ENCODE assay signal across 14 cellular contexts in the genomic region with DNA sequence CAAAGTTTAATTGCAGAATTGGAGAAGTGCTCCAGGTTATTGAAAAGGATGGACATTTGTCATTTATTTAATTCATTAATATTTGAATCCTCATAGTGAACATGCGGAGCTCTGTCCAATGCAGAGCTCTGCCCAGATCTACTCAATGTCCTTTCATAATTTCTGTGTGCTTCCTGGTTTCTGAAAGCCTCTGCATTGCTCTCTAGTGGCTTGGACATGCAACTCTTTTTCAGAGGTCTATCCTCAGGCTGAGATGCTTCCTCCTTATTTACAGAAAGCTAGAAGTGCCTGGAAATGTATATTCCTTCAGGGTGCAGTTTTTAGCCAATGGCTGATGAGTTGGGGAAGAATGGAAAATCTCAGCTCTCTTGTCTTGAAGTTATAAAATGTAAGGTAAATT.
DNase-seq lines count a peak whose midpoint lies in the region; ATAC-seq and TF ChIP-seq lines count a peak whose summit lies in the region.
"Had no signal": no experiment of that assay in that cellular context is flagged by ENCODE, and none has a peak within 500 bp of the region (broad histone marks: within the 10 kb centered on the region; RNA-seq: fewer than 3 reads in every experiment).

No MANE protein-coding gene starts in this region.

- POLR2A ChIA-PET in PC-3 (lab: Charles Lee; ENCODE audit: unreplicated experiment) = no interaction called here
- POLR2A ChIA-PET in activated CD4-positive, alpha-beta T cell treated with anti-CD3 and anti-CD28 coated beads for 36 hours (lab: Charles Lee) = no interaction called here

- no peak for TF ChIP-seq POLR2A in erythroblast (IDR thresholded peaks at IDR 0.05; ENCODE audit: low read length)

- H3K27me3 ChIP-seq in PC-3 (ENCODE audit: low read length) = no peaks in the 10 kb centered on the region

- no peak overlapping the region for H2AFZ ChIP-seq in PC-3 (ENCODE audit: low read length)

- DNase-seq in PC-3 (peak; percentile 27), epithelial cell of esophagus (ENCODE audit: low read depth) (peak; percentile 13), T1000 (lab: John Stamatoyannopoulos, UW) (no peak), osteocyte (ENCODE audit: extremely low spot score, unreplicated experiment) (no peak), erythroblast (lab: John Stamatoyannopoulos, UW) (no peak)
- no peak for DNase-seq in activated CD4-positive, alpha-beta T cell treated with anti-CD3 and anti-CD28 coated beads for 36 hours
- DNase-seq: activated CD4-positive, CD25-positive, alpha-beta regulatory T cell; cerebellar nuclear complex; EL; lower lobe of right lung; small intestine had no signal

- H3K4me2 ChIP-seq in PC-3 (ENCODE audit: low read length) = no peak overlapping the region

- peak; percentile 47 for ATAC-seq in GM19351 (IDR thresholded peaks at IDR 0.05; ENCODE audit: unreplicated experiment)
- ATAC-seq in PC-3 = no peak
- ATAC-seq in activated CD4-positive, alpha-beta T cell treated with anti-CD3 and anti-CD28 coated beads for 36 hours = no peak
- ATAC-seq: lower lobe of right lung had no signal

- no peak overlapping the region for H3K9ac ChIP-seq in PC-3 (ENCODE audit: low read length)

- H3K4me3 Mint-ChIP-seq in activated CD4-positive, alpha-beta T cell treated with anti-CD3 and anti-CD28 coated beads for 36 hours = no peak overlapping the region
- no peak overlapping the region for H3K4me3 Mint-ChIP-seq in osteocyte (ENCODE audit: unreplicated experiment)

- H3K36me3 Mint-ChIP-seq in activated CD4-positive, alpha-beta T cell treated with anti-CD3 and anti-CD28 coated beads for 36 hours (ENCODE audit: low read depth) = no peaks in the 10 kb centered on the region
- no peaks in the 10 kb centered on the region for H3K36me3 Mint-ChIP-seq in osteocyte (ENCODE audit: unreplicated experiment)

- peaks cover 1% of the 10 kb centered on the region for H3K9me3 Mint-ChIP-seq in activated CD4-positive, alpha-beta T cell treated with anti-CD3 and anti-CD28 coated beads for 36 hours (ENCODE audit: low read depth)
- no peaks in the 10 kb centered on the region for H3K9me3 Mint-ChIP-seq in osteocyte (ENCODE audit: unreplicated experiment)

- no peaks in the 10 kb centered on the region for H3K79me2 ChIP-seq in PC-3 (ENCODE audit: low read length)

- intact Hi-C loops in PC-3 (cut with micrococcal nuclease) = no loop called here
- intact Hi-C loops in activated CD4-positive, alpha-beta T cell treated with anti-CD3 and anti-CD28 coated beads for 36 hours (cut with DNase I, micrococcal nuclease) = no loop called here

- H3K4me3 ChIP-seq in PC-3 (ENCODE audit: low read length) (no peak overlapping the region), epithelial cell of esophagus (ENCODE audit: low read length) (no peak overlapping the region)
- H3K4me3 ChIP-seq: lower lobe of right lung had no signal

- no peaks in the 10 kb centered on the region for H3K4me1 ChIP-seq in PC-3 (ENCODE audit: insufficient read depth, low read length)
- H3K4me1 ChIP-seq: lower lobe of right lung had no signal

- H3K4me1 Mint-ChIP-seq in activated CD4-positive, alpha-beta T cell treated with anti-CD3 and anti-CD28 coated beads for 36 hours = no peaks in the 10 kb centered on the region
- no peaks in the 10 kb centered on the region for H3K4me1 Mint-ChIP-seq in osteocyte (ENCODE audit: unreplicated experiment)

- TF ChIP-seq CTCF in C4-2B (conservative IDR thresholded peaks at IDR 0.05) (peak; percentile 27), PC-3 (conservative IDR thresholded peaks at IDR 0.05; ENCODE audit: low read depth, low read length) (peak; percentile 41; the same call in 1 of the 2 replicates), epithelial cell of esophagus (IDR thresholded peaks at IDR 0.05; ENCODE audit: insufficient read depth, low read depth, low read length, missing control alignments) (peak; percentile 40), osteocyte (IDR thresholded peaks at IDR 0.05) (no peak)

- H3K27ac ChIP-seq in C4-2B = no peak overlapping the region
- H3K27ac ChIP-seq in PC-3 (ENCODE audit: low read length) = no peak overlapping the region
- H3K27ac ChIP-seq: epithelial cell of prostate, lower lobe of right lung had no signal

- no peaks in the 10 kb centered on the region for H4K20me1 ChIP-seq in PC-3 (ENCODE audit: low read length)

- H3K9me2 ChIP-seq in PC-3 (replicated peaks; ENCODE audit: low read length) = no peaks in the 10 kb centered on the region

- no peaks in the 10 kb centered on the region for H3F3A ChIP-seq in PC-3 (ENCODE audit: low read length, unreplicated experiment)

- H3K36me3 ChIP-seq in PC-3 (ENCODE audit: low read depth, low read length) = no peaks in the 10 kb centered on the region
- H3K36me3 ChIP-seq: lower lobe of right lung had no signal

- BruUV-seq in PC-3 (replicated peaks; lab: Mats Ljungman, UMichigan) = no TSS peak

- H3K9me3 ChIP-seq in PC-3 (ENCODE audit: low read length) = no peaks in the 10 kb centered on the region
- H3K9me3 ChIP-seq: lower lobe of right lung had no signal

- H3K27ac Mint-ChIP-seq in activated CD4-positive, alpha-beta T cell treated with anti-CD3 and anti-CD28 coated beads for 36 hours = no peak overlapping the region
- H3K27ac Mint-ChIP-seq in osteocyte (ENCODE audit: unreplicated experiment) = no peak overlapping the region

- no peaks in the 10 kb centered on the region for H3K27me3 Mint-ChIP-seq in activated CD4-positive, alpha-beta T cell treated with anti-CD3 and anti-CD28 coated beads for 36 hours
- H3K27me3 Mint-ChIP-seq in osteocyte (ENCODE audit: unreplicated experiment) = no peaks in the 10 kb centered on the region

- CTCF ChIA-PET in PC-3 (lab: Charles Lee) = no interaction called here
- CTCF ChIA-PET in activated CD4-positive, alpha-beta T cell treated with anti-CD3 and anti-CD28 coated beads for 36 hours (lab: Charles Lee) = no interaction called here

Comparison
In these comparisons a context has a peak if more than half of its experiments do, and no peak if none do; other contexts are left out.
1. DNase-seq: peak in PC-3 (single experiment) and epithelial cell of esophagus (single experiment); none in T1000 (single experiment), activated CD4-positive, alpha-beta T cell treated with anti-CD3 and anti-CD28 coated beads for 36 hours (single experiment), osteocyte (single experiment) and erythroblast (0 of 2).